26 cellular contexts compared by ENCODE assay signal in the genomic region with DNA sequence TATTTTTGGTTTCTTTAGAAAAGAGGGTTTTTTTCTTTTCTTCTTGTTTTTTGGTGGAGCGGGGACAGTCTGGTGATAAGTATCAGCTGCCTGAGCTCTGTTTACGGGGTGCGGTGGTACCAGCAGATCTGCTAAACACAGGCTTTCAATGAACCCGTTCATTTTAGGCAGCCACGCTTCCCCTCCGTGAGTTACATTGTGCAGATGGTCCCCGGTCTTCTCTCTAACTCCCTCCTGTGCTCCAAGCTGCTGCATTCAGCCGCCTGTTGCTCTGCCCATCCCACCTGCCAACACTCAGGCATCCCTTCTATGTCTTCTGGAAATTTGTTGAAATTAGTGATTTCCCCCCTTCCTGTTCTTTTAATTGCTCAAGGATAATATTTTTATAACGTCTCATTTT.
"Had no signal": no experiment of that assay in that cellular context is flagged by ENCODE, and none has a peak within 500 bp of the region (broad histone marks: within the 10 kb centered on the region; RNA-seq: fewer than 3 reads in every experiment).

No MANE protein-coding gene starts in this region.

- ATAC-seq: esophagus mucosa; gastrocnemius medialis; left ventricle myocardium superior; lower lobe of right lung; natural killer cell treated with Interleukin-12 subunit alpha and Interleukin-12 subunit beta and Interleukin-15 and Interleukin-18, amount 100 ng/mL, for 72 hours; psoas muscle; right cardiac atrium; stimulated activated memory B cell treated with anti-CD40 and anti-IgM and Interleukin-4, amounts not matched to agents 10 μg/mL and 1 μg/mL and 100 μg/mL, for 72 hours; stimulated activated naive CD8-positive, alpha-beta T cell treated with anti-CD3 and anti-CD28 coated beads, Interleukin-15, Interleukin-2, amounts not matched to agents 100 U/mL and 50 U/mL, for 24 hours had no signal

- H3K4me3 ChIP-seq: colonic mucosa, gastrocnemius medialis, lower lobe of right lung, ovary, psoas muscle, sigmoid colon, spleen, testis, tibial artery had no signal

- H3K4me3 Mint-ChIP-seq: dendritic cell treated with granulocyte-macrophage colony-stimulating factor and Interleukin-4, amounts not matched to agents 40 ng/mL and 50 ng/mL, for 4 days; endodermal cell; natural killer cell treated with Interleukin-12 subunit alpha and Interleukin-12 subunit beta and Interleukin-15 and Interleukin-18, amount 100 ng/mL, for 72 hours; stimulated activated memory B cell treated with anti-CD40 and anti-IgM and Interleukin-4, amounts not matched to agents 10 μg/mL and 1 μg/mL and 100 μg/mL, for 72 hours; type B pancreatic cell had no signal

- H3K27ac Mint-ChIP-seq: dendritic cell treated with granulocyte-macrophage colony-stimulating factor and Interleukin-4, amounts not matched to agents 40 ng/mL and 50 ng/mL, for 4 days; endodermal cell; natural killer cell treated with Interleukin-12 subunit alpha and Interleukin-12 subunit beta and Interleukin-15 and Interleukin-18, amount 100 ng/mL, for 72 hours; stimulated activated memory B cell treated with anti-CD40 and anti-IgM and Interleukin-4, amounts not matched to agents 10 μg/mL and 1 μg/mL and 100 μg/mL, for 72 hours; type B pancreatic cell had no signal

- H3K36me3 ChIP-seq: colonic mucosa, gastrocnemius medialis, lower lobe of right lung, ovary, sigmoid colon, spleen, tibial artery had no signal

- DNase-seq: colonic mucosa; effector CD8-positive, alpha-beta T cell; endodermal cell; foreskin fibroblast; gastrocnemius medialis; head of caudate nucleus; left ventricle myocardium superior; lower lobe of right lung; naive B cell; occipital lobe; ovary; posterior cingulate gyrus; psoas muscle; right cardiac atrium; sigmoid colon; spleen; stimulated activated CD4-positive, alpha-beta T cell treated with anti-CD3 and anti-CD28 coated beads, Interleukin-4, amount 100 ng/mL, for 4 hours; stimulated activated naive CD8-positive, alpha-beta T cell treated with anti-CD3 and anti-CD28 coated beads, Interleukin-15, Interleukin-2, amounts not matched to agents 100 U/mL and 50 U/mL, for 24 hours; testis; tibial artery had no signal

- H3K4me1 Mint-ChIP-seq: naive B cell; stimulated activated memory B cell treated with anti-CD40 and anti-IgM and Interleukin-4, amounts not matched to agents 10 μg/mL and 1 μg/mL and 100 μg/mL, for 72 hours had no signal

- H3K27me3 ChIP-seq: colonic mucosa, gastrocnemius medialis, ovary, sigmoid colon, spleen, testis, tibial artery had no signal

- H3K36me3 Mint-ChIP-seq: naive B cell; natural killer cell treated with Interleukin-12 subunit alpha and Interleukin-12 subunit beta and Interleukin-15 and Interleukin-18, amount 100 ng/mL, for 72 hours; stimulated activated memory B cell treated with anti-CD40 and anti-IgM and Interleukin-4, amounts not matched to agents 10 μg/mL and 1 μg/mL and 100 μg/mL, for 72 hours; type B pancreatic cell had no signal

- H3K9me3 Mint-ChIP-seq: stimulated activated memory B cell treated with anti-CD40 and anti-IgM and Interleukin-4, amounts not matched to agents 10 μg/mL and 1 μg/mL and 100 μg/mL, for 72 hours had no signal

- H3K9me3 ChIP-seq: colonic mucosa, gastrocnemius medialis, lower lobe of right lung, ovary, psoas muscle, sigmoid colon, testis, tibial artery had no signal

- H3K27me3 Mint-ChIP-seq: dendritic cell treated with granulocyte-macrophage colony-stimulating factor and Interleukin-4, amounts not matched to agents 40 ng/mL and 50 ng/mL, for 4 days; naive B cell; natural killer cell treated with Interleukin-12 subunit alpha and Interleukin-12 subunit beta and Interleukin-15 and Interleukin-18, amount 100 ng/mL, for 72 hours; stimulated activated memory B cell treated with anti-CD40 and anti-IgM and Interleukin-4, amounts not matched to agents 10 μg/mL and 1 μg/mL and 100 μg/mL, for 72 hours; type B pancreatic cell had no signal

- H3K27ac ChIP-seq: colonic mucosa, epithelial cell of prostate, gastrocnemius medialis, lower lobe of right lung, ovary, psoas muscle, sigmoid colon, spleen, testis, tibial artery had no signal

- H3K4me1 ChIP-seq: colonic mucosa, gastrocnemius medialis, lower lobe of right lung, psoas muscle, sigmoid colon, spleen, testis, tibial artery had no signal
